ENCODE assay signal across 8 cellular contexts in the genomic region with DNA sequence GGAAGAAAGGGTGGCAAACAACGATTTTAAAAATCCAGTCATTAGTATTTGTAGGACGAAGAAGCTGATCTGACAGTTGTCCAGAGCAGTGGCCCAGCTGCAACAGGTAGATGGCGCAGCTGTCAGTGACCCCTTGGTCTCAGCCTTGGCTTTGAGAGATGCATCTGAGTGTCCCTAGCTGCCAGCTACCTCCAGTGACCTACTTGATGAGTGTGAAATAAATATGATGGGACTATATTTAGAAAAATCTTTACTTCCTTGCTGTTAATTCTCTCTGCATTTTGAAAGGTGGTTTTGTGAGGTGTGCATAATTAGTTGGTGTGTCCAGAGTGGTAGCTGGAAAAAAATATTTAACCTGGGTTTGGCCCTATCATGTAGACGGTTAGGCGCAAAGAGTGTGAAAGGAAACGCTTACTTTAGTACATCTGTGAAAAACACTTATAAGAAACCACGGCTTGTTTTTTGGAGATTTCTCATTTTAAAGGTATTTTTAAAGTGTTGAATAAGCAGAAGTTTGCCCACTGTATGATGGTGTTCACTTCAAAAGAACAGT. TPM values are rescaled to one million over a fixed set of nuclear protein-coding genes. Genes with fewer than 3 reads are reported as not detected.
DNase-seq lines count a peak whose midpoint lies in the region; ATAC-seq, FAIRE-seq and TF ChIP-seq lines count a peak whose summit lies in the region.

No MANE protein-coding gene starts in this region.

- peak overlapping the region; percentile 50 for H2AFZ ChIP-seq in HepG2 (ENCODE audit: low read length)

- no peak for TF ChIP-seq EP300 in HepG2 (IDR thresholded peaks at IDR 0.05; ENCODE audit: low read depth in 2 of 2, low read length in 2 of 2)
- no peak for TF ChIP-seq EP300 in HepG2 (CRISPR knock-in tag; IDR thresholded peaks at IDR 0.05; ENCODE audit: borderline replicate concordance)

- peak overlapping the region; percentile 71 to 92 (median 75) for H3K4me3 ChIP-seq in HepG2 (replicated peaks in 1 of 3; ENCODE audit: insufficient read depth in 1 of 3, low read depth in 2 of 3, low read length in 3 of 3)

- no peaks in the 10 kb centered on the region for H3K27me3 Mint-ChIP-seq in dendritic cell treated with granulocyte-macrophage colony-stimulating factor and Interleukin-4, amounts not matched to agents 40 ng/mL and 50 ng/mL, for 4 days

- no peaks in the 10 kb centered on the region for H3K9me3 Mint-ChIP-seq in dendritic cell treated with granulocyte-macrophage colony-stimulating factor and Interleukin-4, amounts not matched to agents 40 ng/mL and 50 ng/mL, for 4 days

- H3K27ac ChIP-seq in HepG2 (ENCODE audit: extremely low read length, insufficient read depth, low read length), result peak overlapping the region; percentile 59

- ATAC-seq in GM19452 (IDR thresholded peaks at IDR 0.05; ENCODE audit: unreplicated experiment), result peak; percentile 78
- ATAC-seq in HG03442 (IDR thresholded peaks at IDR 0.05; ENCODE audit: unreplicated experiment), result peak; percentile 66
- peak; percentile 95 for ATAC-seq in HepG2

- peak overlapping the region; percentile 92 for H3K27ac Mint-ChIP-seq in dendritic cell treated with granulocyte-macrophage colony-stimulating factor and Interleukin-4, amounts not matched to agents 40 ng/mL and 50 ng/mL, for 4 days

- DNase-seq in DMS79 treated with DMSO at 0.1 percent for 48 hours (lab: John Stamatoyannopoulos, UW), result peak; percentile 62
- DNase-seq in RPMI7951 (ENCODE audit: low read depth), result peak; percentile 55
- peak; percentile 75 for DNase-seq in HepG2 (ENCODE audit: low spot score)
- peak; percentile 81 for DNase-seq in superior temporal gyrus (ENCODE audit: extremely low spot score)
- no peak for DNase-seq in activated CD8-positive, alpha-beta memory T cell treated with anti-CD3 and anti-CD28 coated beads for 24 hours

- H3K36me3 Mint-ChIP-seq in dendritic cell treated with granulocyte-macrophage colony-stimulating factor and Interleukin-4, amounts not matched to agents 40 ng/mL and 50 ng/mL, for 4 days (ENCODE audit: low read depth), result peaks cover 7% of the 10 kb centered on the region

- intact Hi-C loops in dendritic cell treated with granulocyte-macrophage colony-stimulating factor and Interleukin-4, amounts not matched to agents 40 ng/mL and 50 ng/mL, for 4 days (cut with micrococcal nuclease), result loop anchor here (10.0 kb wide), 1 partner anchor 300 kb away; the partner anchor contains the start of gene NAB1
- intact Hi-C loops in HepG2 (cut with micrococcal nuclease; ENCODE audit: unreplicated experiment), result loop anchor here (1.0 to 5.0 kb wide), 2 partner anchors 28 to 168 kb away; no protein-coding TSS in a partner anchor

- TF ChIP-seq CTCF in HepG2 (CRISPR knock-in tag; IDR thresholded peaks at IDR 0.05), result peak; percentile 84

- H3K9me3 ChIP-seq in HepG2 (ENCODE audit: low read length), result no peaks in the 10 kb centered on the region

- TF ChIP-seq RAD21 in HepG2 (CRISPR knock-in tag; IDR thresholded peaks at IDR 0.05), result no peak; the same call in 1 of the 2 replicates

- no peaks in the 10 kb centered on the region for H3K79me2 ChIP-seq in HepG2 (ENCODE audit: insufficient read depth, low read length)

- no peak for TF ChIP-seq POLR2A in HepG2 (IDR thresholded peaks at IDR 0.05; ENCODE audit: insufficient read depth in 1 of 2, low read depth in 2 of 2, low read length in 2 of 2)

- BruUV-seq in HepG2 (replicated peaks; lab: Mats Ljungman, UMichigan), result no TSS peak

- no peaks in the 10 kb centered on the region for H3K27me3 ChIP-seq in HepG2 (ENCODE audit: control insufficient read depth in 1 of 2, insufficient read depth in 2 of 2, low read length in 2 of 2)

- H4K20me1 ChIP-seq in HepG2 (ENCODE audit: insufficient read depth, low read length), result no peaks in the 10 kb centered on the region

- 15% methylated on average over 7 of the region's 7 CpGs for WGBS in HepG2 (ENCODE audit: low lambda C conversion rate)

- H3K4me3 Mint-ChIP-seq in dendritic cell treated with granulocyte-macrophage colony-stimulating factor and Interleukin-4, amounts not matched to agents 40 ng/mL and 50 ng/mL, for 4 days, result peak overlapping the region; percentile 94

- peaks cover 24% of the 10 kb centered on the region for H3K4me1 Mint-ChIP-seq in dendritic cell treated with granulocyte-macrophage colony-stimulating factor and Interleukin-4, amounts not matched to agents 40 ng/mL and 50 ng/mL, for 4 days (ENCODE audit: low read depth)

- no peaks in the 10 kb centered on the region for H3K36me3 ChIP-seq in HepG2 (replicated peaks in 1 of 2; ENCODE audit: control insufficient read depth in 1 of 2, insufficient read depth in 2 of 2, low read length in 2 of 2)

- peak overlapping the region; percentile 77 for H3K4me2 ChIP-seq in HepG2 (ENCODE audit: low read depth, low read length)

- H3K4me1 ChIP-seq in HepG2 (ENCODE audit: insufficient read depth, low read length), result peaks cover 50% of the 10 kb centered on the region

- CTCF ChIA-PET in HepG2 (lab: Yijun Ruan, JAX; ENCODE audit: low intra/inter-chr PET ratio, low total read pairs), result interaction anchor here (0.8 to 3.0 kb wide), 3 partner anchors 10 to 167 kb away, joined by 3 to 31 read pairs (median 8); no protein-coding TSS in a partner anchor

- H3K9ac ChIP-seq in HepG2 (ENCODE audit: insufficient read depth, low read depth, low read length), result peak overlapping the region; percentile 80

- in situ Hi-C loops in HepG2 (cut with HindIII; ENCODE audit: extremely low pct_ligation_motif_present, low pct_unique_long_range_greater_than_20kb), result loop anchor here (25.0 kb wide), 1 partner anchor 168 kb away; no protein-coding TSS in a partner anchor

- POLR2A ChIA-PET in HepG2 (lab: Yijun Ruan, JAX), result interaction anchor here (0.7 to 3.1 kb wide), 6 partner anchors 8 to 189 kb away, joined by 3 to 36 read pairs (median 4); partner anchors contain the start of gene HIBCH

- peak; percentile 86 for FAIRE-seq in HepG2 (lab: Jason Lieb, UNC)

TF ChIP-seq in HepG2, 621 proteins besides CTCF, POLR2A, EP300 and RAD21 (continues in another document):
- 0 out of 2 replicates have a peak, but pooled peaks have one; percentile 23 for TF ChIP-seq KLF9 (CRISPR knock-in tag; IDR thresholded peaks at IDR 0.05; ENCODE audit: low read depth)

RNA-seq across cellular contexts. Expression of gene INPP1, which starts 1.0 kb away (rescaled TPM):
- total RNA-seq in RPMI7951 (2014; rRNA removed; shearing (Covaris generic)), result 13.3 and 13.5 TPM in 2 replicates
- total RNA-seq in HepG2 (2016; rRNA removed; fragmentation: Illumina TruSeq; extraction: Trizol), result 13.3 and 15.2 TPM in 2 replicates
- total RNA-seq in HepG2 (2016; cell fraction: cytosol; rRNA removed; fragmentation: Illumina TruSeq; extraction: Trizol; ENCODE audit: low read depth), result 6.0 and 8.5 TPM in 2 replicates
- 11.4 and 14.0 TPM in 2 replicates for total RNA-seq in HepG2 (2016; cell fraction: insoluble cytoplasmic fraction; rRNA removed; fragmentation: Illumina TruSeq; extraction: Trizol)
- total RNA-seq in HepG2 (2016; cell fraction: membrane; rRNA removed; fragmentation: Illumina TruSeq; extraction: Trizol), result 12.0 and 14.5 TPM in 2 replicates
- 6.6 and 8.8 TPM in 2 replicates for total RNA-seq in HepG2 (2016; cell fraction: nucleus; rRNA removed; fragmentation: Illumina TruSeq; extraction: Trizol)
- polyA plus RNA-seq in HepG2 (2011; rRNA removed), result 10.0 and 10.5 TPM in 2 replicates
- polyA plus RNA-seq in HepG2 (2011; cell fraction: cytosol; rRNA removed), result 5.7 and 7.3 TPM in 2 replicates
- polyA plus RNA-seq in HepG2 (2011; cell fraction: nucleus; rRNA removed), result 10.0 and 11.1 TPM in 2 replicates
- polyA plus RNA-seq in HepG2 (2012), result 23.9 and 28.9 TPM in 2 replicates
- 7.9 and 9.4 TPM in 2 replicates for polyA plus RNA-seq in HepG2 (2016; cell fraction: cytosol; fragmentation: Illumina TruSeq; extraction: Trizol; ENCODE audit: low read depth)
- polyA plus RNA-seq in HepG2 (2016; cell fraction: insoluble cytoplasmic fraction; fragmentation: Illumina TruSeq; extraction: Trizol; ENCODE audit: low read depth), result 18.0 and 18.7 TPM in 2 replicates
- 12.1 and 13.1 TPM in 2 replicates for polyA plus RNA-seq in HepG2 (2016; cell fraction: membrane; fragmentation: Illumina TruSeq; extraction: Trizol; ENCODE audit: low read depth)
- 22.8 and 23.1 TPM in 2 replicates for polyA plus RNA-seq in HepG2 (2016; cell fraction: nucleus; fragmentation: Illumina TruSeq; extraction: Trizol; ENCODE audit: insufficient read depth, low read depth)
- 4.8 and 5.3 TPM in 2 replicates for polyA minus RNA-seq in HepG2 (2011; rRNA and poly(A)+ RNA removed; ENCODE audit: low replicate concordance)
- polyA minus RNA-seq in HepG2 (2011; cell fraction: cytosol; rRNA and poly(A)+ RNA removed), result 8.2 and 11.3 TPM in 2 replicates
- 8.2 and 8.7 TPM in 2 replicates for polyA minus RNA-seq in HepG2 (2011; cell fraction: nucleus; rRNA and poly(A)+ RNA removed)

RNA-seq across cellular contexts. Expression of gene HIBCH, which starts 24.7 kb away (rescaled TPM):
- total RNA-seq in RPMI7951 (2014; rRNA removed; shearing (Covaris generic)), result 23.3 and 23.7 TPM in 2 replicates
- total RNA-seq in HepG2 (2016; rRNA removed; fragmentation: Illumina TruSeq; extraction: Trizol), result 49.5 and 67.0 TPM in 2 replicates
- total RNA-seq in HepG2 (2016; cell fraction: cytosol; rRNA removed; fragmentation: Illumina TruSeq; extraction: Trizol; ENCODE audit: low read depth), result 9.9 and 10.7 TPM in 2 replicates
- 46.9 and 68.2 TPM in 2 replicates for total RNA-seq in HepG2 (2016; cell fraction: insoluble cytoplasmic fraction; rRNA removed; fragmentation: Illumina TruSeq; extraction: Trizol)
- 11.0 and 12.8 TPM in 2 replicates for total RNA-seq in HepG2 (2016; cell fraction: membrane; rRNA removed; fragmentation: Illumina TruSeq; extraction: Trizol)
- total RNA-seq in HepG2 (2016; cell fraction: nucleus; rRNA removed; fragmentation: Illumina TruSeq; extraction: Trizol), result 64.0 and 64.7 TPM in 2 replicates
- 17.8 and 18.8 TPM in 2 replicates for polyA plus RNA-seq in HepG2 (2011; rRNA removed)
- polyA plus RNA-seq in HepG2 (2011; cell fraction: cytosol; rRNA removed), result 6.4 and 8.3 TPM in 2 replicates
- polyA plus RNA-seq in HepG2 (2011; cell fraction: nucleus; rRNA removed), result 14.6 and 25.8 TPM in 2 replicates
- polyA plus RNA-seq in HepG2 (2012), result 27.5 and 40.7 TPM in 2 replicates
- 6.9 and 7.7 TPM in 2 replicates for polyA plus RNA-seq in HepG2 (2016; cell fraction: cytosol; fragmentation: Illumina TruSeq; extraction: Trizol; ENCODE audit: low read depth)
- 63.7 and 68.2 TPM in 2 replicates for polyA plus RNA-seq in HepG2 (2016; cell fraction: insoluble cytoplasmic fraction; fragmentation: Illumina TruSeq; extraction: Trizol; ENCODE audit: low read depth)
- polyA plus RNA-seq in HepG2 (2016; cell fraction: membrane; fragmentation: Illumina TruSeq; extraction: Trizol; ENCODE audit: low read depth), result 9.3 and 9.4 TPM in 2 replicates
- 45.2 and 47.6 TPM in 2 replicates for polyA plus RNA-seq in HepG2 (2016; cell fraction: nucleus; fragmentation: Illumina TruSeq; extraction: Trizol; ENCODE audit: insufficient read depth, low read depth)
- 6.3 and 18.5 TPM in 2 replicates for polyA minus RNA-seq in HepG2 (2011; rRNA and poly(A)+ RNA removed; ENCODE audit: low replicate concordance)
- 8.9 and 9.9 TPM in 2 replicates for polyA minus RNA-seq in HepG2 (2011; cell fraction: cytosol; rRNA and poly(A)+ RNA removed)
- 88.3 and 98.2 TPM in 2 replicates for polyA minus RNA-seq in HepG2 (2011; cell fraction: nucleus; rRNA and poly(A)+ RNA removed)
